ENCODE assay signal across 1 cellular context in genomic region chr12:108237272-108237671, GRCh38.
TF ChIP-seq lines count a peak whose summit lies in the region.

No MANE protein-coding gene starts in this region.

TF ChIP-seq in SK-N-SH, 30 proteins besides CTCF, POLR2A, EP300 and RAD21 (continued from another document):
- TF ChIP-seq PBX3 (IDR thresholded peaks at IDR 0.05) (no peak), FOXM1 (IDR thresholded peaks at IDR 0.05; ENCODE audit: low read depth) (no peak)
